Comparison of ENCODE assay signal across 17 cellular contexts in genomic region chr15:42691770-42692169, GRCh38.
"Had no signal": no experiment of that assay in that cellular context is flagged by ENCODE, and none has a peak within 500 bp of the region (broad histone marks: within the 10 kb centered on the region; RNA-seq: fewer than 3 reads in every experiment).

No MANE protein-coding gene starts in this region.

- H3K9me3 Mint-ChIP-seq: activated naive CD4-positive, alpha-beta T cell treated with anti-CD3 and anti-CD28 coated beads, Interleukin-2, amount 10 ng/mL, durations not matched to agents 7 days and 5 days; naive thymus-derived CD4-positive, alpha-beta T cell; T-cell had no signal

- H3K36me3 Mint-ChIP-seq: activated naive CD4-positive, alpha-beta T cell treated with anti-CD3 and anti-CD28 coated beads, Interleukin-2, amount 10 ng/mL, durations not matched to agents 7 days and 5 days; T-cell had no signal

- H3K4me3 Mint-ChIP-seq: activated naive CD4-positive, alpha-beta T cell treated with anti-CD3 and anti-CD28 coated beads, Interleukin-2, amount 10 ng/mL, durations not matched to agents 7 days and 5 days; T-cell had no signal

- H3K9me3 ChIP-seq: neutrophil, right lobe of liver, thoracic aorta had no signal

- DNase-seq: activated CD4-positive, alpha-beta T cell treated with anti-CD3 and anti-CD28 coated beads, Interleukin-2, amount 50 U/mL, for 4 hours; activated effector memory CD4-positive, alpha-beta T cell treated with Interleukin-2 at 50 U/mL for 16 hours; activated naive CD4-positive, alpha-beta T cell treated with anti-CD3 and anti-CD28 coated beads, Interleukin-2, amount 10 ng/mL, durations not matched to agents 7 days and 5 days; dermis blood vessel endothelial cell; effector memory CD4-positive, alpha-beta T cell; left cardiac atrium; mesendoderm; naive thymus-derived CD4-positive, alpha-beta T cell; right lobe of liver; small intestine; stimulated activated CD4-positive, alpha-beta T cell treated with anti-CD3 and anti-CD28 coated beads, Interleukin-4, amount 100 ng/mL, for 1 hour; T-cell had no signal

- H3K27me3 Mint-ChIP-seq: activated naive CD4-positive, alpha-beta T cell treated with anti-CD3 and anti-CD28 coated beads, Interleukin-2, amount 10 ng/mL, durations not matched to agents 7 days and 5 days; naive thymus-derived CD4-positive, alpha-beta T cell; T-cell had no signal

- ATAC-seq: left cardiac atrium; naive thymus-derived CD4-positive, alpha-beta T cell; right lobe of liver had no signal

- H3K4me1 ChIP-seq: parathyroid adenoma, right lobe of liver had no signal

- H3K27me3 ChIP-seq: neutrophil, right lobe of liver had no signal

- H2AFZ ChIP-seq: parathyroid adenoma had no signal

- FAIRE-seq: astrocyte, small intestine had no signal

- H3K27ac Mint-ChIP-seq: activated naive CD4-positive, alpha-beta T cell treated with anti-CD3 and anti-CD28 coated beads, Interleukin-2, amount 10 ng/mL, durations not matched to agents 7 days and 5 days; T-cell had no signal

- H3K79me2 ChIP-seq: parathyroid adenoma had no signal

- H3K27ac ChIP-seq: neutrophil, parathyroid adenoma, right lobe of liver, SK-N-MC, thoracic aorta had no signal

- H3K9ac ChIP-seq: parathyroid adenoma had no signal
